ENCODE assay signal across 7 cellular contexts in the genomic region with DNA sequence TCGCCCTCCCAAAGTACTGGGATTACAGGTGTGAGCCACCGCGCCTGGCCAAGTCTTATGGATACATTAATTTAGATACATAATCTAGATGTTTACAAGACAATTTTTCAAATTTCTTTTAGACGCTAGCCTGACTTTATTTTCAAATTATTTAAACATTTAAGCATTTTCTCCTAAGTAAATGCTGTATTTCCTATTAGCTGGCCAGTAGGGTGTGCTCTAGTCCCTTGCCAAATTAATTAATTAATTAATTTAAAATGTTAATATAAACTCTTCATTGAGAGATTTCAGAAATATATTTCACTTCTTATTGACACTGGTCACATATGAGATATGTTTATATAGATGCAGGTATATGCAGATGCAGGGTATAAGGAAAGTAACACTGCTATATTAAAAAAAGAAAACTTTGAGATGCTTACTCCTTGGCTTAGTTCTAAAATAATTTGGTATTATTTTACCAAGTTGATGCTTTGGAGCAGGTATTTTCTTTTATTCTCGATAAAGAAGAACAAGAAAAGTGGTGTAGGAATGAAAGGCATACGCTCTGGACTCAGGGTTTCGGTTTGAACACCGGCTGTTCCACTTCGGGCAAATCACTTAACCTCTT. TPM values are rescaled to one million over a fixed set of nuclear protein-coding genes. Genes with fewer than 3 reads are reported as not detected.
DNase-seq lines count a peak whose midpoint lies in the region; ATAC-seq and TF ChIP-seq lines count a peak whose summit lies in the region.

No MANE protein-coding gene starts in this region.

- CTCF ChIA-PET in activated CD4-positive, alpha-beta T cell treated with anti-CD3 and anti-CD28 coated beads, Interleukin-2, amount 10 ng/mL, durations not matched to agents 7 days and 5 days (lab: Charles Lee), result interaction anchor here (0.8 to 1.8 kb wide), 4 partner anchors 19 to 315 kb away, joined by 3 to 6 read pairs (median 3); no protein-coding TSS in a partner anchor

- peaks cover 19% of the 10 kb centered on the region for H3K27me3 Mint-ChIP-seq in activated CD4-positive, alpha-beta T cell treated with anti-CD3 and anti-CD28 coated beads, Interleukin-2, amount 10 ng/mL, durations not matched to agents 7 days and 5 days
- H3K27me3 Mint-ChIP-seq in stimulated activated memory B cell treated with anti-CD40 and anti-IgM and Interleukin-4, amounts not matched to agents 10 μg/mL and 1 μg/mL and 100 μg/mL, for 72 hours, result peaks cover 16% of the 10 kb centered on the region

- peak; percentile 52 for DNase-seq in EL
- DNase-seq in M059J (ENCODE audit: low read depth), result peak; percentile 64
- peak; percentile 30 for DNase-seq in activated CD4-positive, alpha-beta T cell treated with anti-CD3 and anti-CD28 coated beads, Interleukin-2, amount 10 ng/mL, durations not matched to agents 7 days and 5 days
- no peak for DNase-seq in kidney epithelial cell (ENCODE audit: low read depth)

- H3K9me3 Mint-ChIP-seq in activated CD4-positive, alpha-beta T cell treated with anti-CD3 and anti-CD28 coated beads, Interleukin-2, amount 10 ng/mL, durations not matched to agents 7 days and 5 days, result no peaks in the 10 kb centered on the region
- H3K9me3 Mint-ChIP-seq in stimulated activated memory B cell treated with anti-CD40 and anti-IgM and Interleukin-4, amounts not matched to agents 10 μg/mL and 1 μg/mL and 100 μg/mL, for 72 hours, result no peaks in the 10 kb centered on the region

- peaks cover 6% of the 10 kb centered on the region for H3K4me1 Mint-ChIP-seq in activated CD4-positive, alpha-beta T cell treated with anti-CD3 and anti-CD28 coated beads, Interleukin-2, amount 10 ng/mL, durations not matched to agents 7 days and 5 days
- H3K4me1 Mint-ChIP-seq in stimulated activated memory B cell treated with anti-CD40 and anti-IgM and Interleukin-4, amounts not matched to agents 10 μg/mL and 1 μg/mL and 100 μg/mL, for 72 hours, result peaks cover 9% of the 10 kb centered on the region

- no peaks in the 10 kb centered on the region for H3K36me3 ChIP-seq in kidney epithelial cell (ENCODE audit: control insufficient read depth, insufficient read depth, low read length)

- POLR2A ChIA-PET in activated CD4-positive, alpha-beta T cell treated with anti-CD3 and anti-CD28 coated beads, Interleukin-2, amount 10 ng/mL, durations not matched to agents 7 days and 5 days (lab: Charles Lee), result no interaction called here

- H3K27ac Mint-ChIP-seq in activated CD4-positive, alpha-beta T cell treated with anti-CD3 and anti-CD28 coated beads, Interleukin-2, amount 10 ng/mL, durations not matched to agents 7 days and 5 days, result no peak overlapping the region
- H3K27ac Mint-ChIP-seq in stimulated activated memory B cell treated with anti-CD40 and anti-IgM and Interleukin-4, amounts not matched to agents 10 μg/mL and 1 μg/mL and 100 μg/mL, for 72 hours, result no peak overlapping the region

- peak; percentile 52 for TF ChIP-seq CTCF in kidney epithelial cell (IDR thresholded peaks at IDR 0.05; ENCODE audit: insufficient read depth, low read length, poor library complexity, severe bottlenecking)

- H3K4me3 Mint-ChIP-seq in activated CD4-positive, alpha-beta T cell treated with anti-CD3 and anti-CD28 coated beads, Interleukin-2, amount 10 ng/mL, durations not matched to agents 7 days and 5 days, result no peak overlapping the region
- H3K4me3 Mint-ChIP-seq in stimulated activated memory B cell treated with anti-CD40 and anti-IgM and Interleukin-4, amounts not matched to agents 10 μg/mL and 1 μg/mL and 100 μg/mL, for 72 hours, result no peak overlapping the region

- no peaks in the 10 kb centered on the region for H3K27me3 ChIP-seq in kidney epithelial cell (ENCODE audit: control insufficient read depth, insufficient read depth, low read length)

- no peaks in the 10 kb centered on the region for H3K36me3 Mint-ChIP-seq in activated CD4-positive, alpha-beta T cell treated with anti-CD3 and anti-CD28 coated beads, Interleukin-2, amount 10 ng/mL, durations not matched to agents 7 days and 5 days (ENCODE audit: low read depth)
- no peaks in the 10 kb centered on the region for H3K36me3 Mint-ChIP-seq in stimulated activated memory B cell treated with anti-CD40 and anti-IgM and Interleukin-4, amounts not matched to agents 10 μg/mL and 1 μg/mL and 100 μg/mL, for 72 hours

- ATAC-seq in HG02678 (IDR thresholded peaks at IDR 0.05; ENCODE audit: unreplicated experiment) (no peak), HG03097 (IDR thresholded peaks at IDR 0.05; ENCODE audit: low FRiP score, unreplicated experiment) (no peak)
- no peak for ATAC-seq in stimulated activated memory B cell treated with anti-CD40 and anti-IgM and Interleukin-4, amounts not matched to agents 10 μg/mL and 1 μg/mL and 100 μg/mL, for 72 hours

- H3K4me3 ChIP-seq in kidney epithelial cell (ENCODE audit: low read depth, low read length), result no peak overlapping the region

RNA-seq across cellular contexts. Expression of gene ERRFI1, which starts 5.2 kb away (rescaled TPM):
- total RNA-seq in M059J (2014; rRNA removed; shearing (Covaris generic)), result 127 and 146 TPM in 2 replicates
- total RNA-seq in activated CD4-positive, alpha-beta T cell treated with anti-CD3 and anti-CD28 coated beads, Interleukin-2, amount 10 ng/mL, durations not matched to agents 7 days and 5 days, result under 1 TPM; 0.22 to 0.35 TPM
- 61.5 and 66.4 TPM in 2 replicates for total RNA-seq in kidney epithelial cell

Comparison
In these comparisons a context has a peak if more than half of its experiments do, and no peak if none do; other contexts are left out.
1. RNA of gene ERRFI1, which starts 5.2 kb away (total RNA-seq): 127 to 146 TPM in M059J and 61.5 to 66.4 TPM in kidney epithelial cell; 0.22 to 0.35 TPM in activated CD4-positive, alpha-beta T cell treated with anti-CD3 and anti-CD28 coated beads, Interleukin-2, amount 10 ng/mL, durations not matched to agents 7 days and 5 days; every median in the first group is over 10 times any median in the second.